In genomic region chr13:44373247-44373600, GRCh38 we compare ENCODE assay signal across 10 cellular contexts. TPM values are rescaled to one million over a fixed set of nuclear protein-coding genes. Genes with fewer than 3 reads are reported as not detected.
DNase-seq lines count a peak whose midpoint lies in the region; ATAC-seq and TF ChIP-seq lines count a peak whose summit lies in the region.
"Had no signal": no experiment of that assay in that cellular context is flagged by ENCODE, and none has a peak within 500 bp of the region (broad histone marks: within the 10 kb centered on the region; RNA-seq: fewer than 3 reads in every experiment).

No MANE protein-coding gene starts in this region.

- peak overlapping the region; percentile 73 for H3K27ac Mint-ChIP-seq in Caco-2 (ENCODE audit: unreplicated experiment)
- no peak overlapping the region for H3K27ac Mint-ChIP-seq in activated CD4-positive, alpha-beta T cell treated with anti-CD3 and anti-CD28 coated beads for 36 hours
- H3K27ac Mint-ChIP-seq: activated naive CD4-positive, alpha-beta T cell treated with anti-CD3 and anti-CD28 coated beads for 36 hours had no signal

- H3K27me3 Mint-ChIP-seq in Caco-2 (ENCODE audit: insufficient read depth, unreplicated experiment), result no peaks in the 10 kb centered on the region
- peaks cover 30% of the 10 kb centered on the region for H3K27me3 Mint-ChIP-seq in activated CD4-positive, alpha-beta T cell treated with anti-CD3 and anti-CD28 coated beads for 36 hours

- ATAC-seq in gastrocnemius medialis (peak; percentile 16 to 24), HG03108 (IDR thresholded peaks at IDR 0.05; ENCODE audit: unreplicated experiment) (no peak)
- ATAC-seq in activated CD4-positive, alpha-beta T cell treated with anti-CD3 and anti-CD28 coated beads for 36 hours, result no peak

- H3K4me1 ChIP-seq in Caco-2 (peaks cover 51% of the 10 kb centered on the region), iPS-15b (ENCODE audit: control insufficient read depth, insufficient read depth, low read length) (peaks cover 2% of the 10 kb centered on the region), gastrocnemius medialis (peaks cover 5 to 7% of the 10 kb centered on the region in 2 donors)

- H3K27me3 ChIP-seq in Caco-2 (replicated peaks; ENCODE audit: control insufficient read depth, insufficient read depth, low read length) (no peaks in the 10 kb centered on the region), iPS-15b (ENCODE audit: control insufficient read depth, insufficient read depth, low read length) (peaks cover 3% of the 10 kb centered on the region), gastrocnemius medialis (peaks cover 0 to 11% (median 0%) of the 10 kb centered on the region in 3 donors)

- H3K4me1 Mint-ChIP-seq in Caco-2 (ENCODE audit: low read depth, unreplicated experiment), result peaks cover 32% of the 10 kb centered on the region
- peaks cover 10% of the 10 kb centered on the region for H3K4me1 Mint-ChIP-seq in activated CD4-positive, alpha-beta T cell treated with anti-CD3 and anti-CD28 coated beads for 36 hours

- H3K9me3 ChIP-seq in Caco-2, result no peaks in the 10 kb centered on the region; the same call in 1 of the 2 replicates
- H3K9me3 ChIP-seq in iPS-15b (ENCODE audit: control insufficient read depth, insufficient read depth, low read length), result no peaks in the 10 kb centered on the region
- no peaks in the 10 kb centered on the region for H3K9me3 ChIP-seq in gastrocnemius medialis

- intact Hi-C loops in Caco-2 (cut with micrococcal nuclease; ENCODE audit: unreplicated experiment) (no loop called here), gastrocnemius medialis (cut with DNase I; ENCODE audit: low total_unique reads) (no loop called here)
- intact Hi-C loops in activated CD4-positive, alpha-beta T cell treated with anti-CD3 and anti-CD28 coated beads for 36 hours (cut with DNase I, micrococcal nuclease), result loop anchor here in 1 of 2 experiments (10.0 kb wide), 1 partner anchor 178 kb away; no protein-coding TSS in a partner anchor

- no peak overlapping the region for H3K9ac ChIP-seq in iPS-15b (ENCODE audit: low read depth, low read length)

- CTCF ChIA-PET in Caco-2 (lab: Charles Lee), result no interaction called here
- CTCF ChIA-PET in activated CD4-positive, alpha-beta T cell treated with anti-CD3 and anti-CD28 coated beads for 36 hours (lab: Charles Lee), result interaction anchor here (0.7 kb wide), 1 partner anchor 136 kb away, joined by 6 read pairs; no protein-coding TSS in a partner anchor

- no peak for DNase-seq in Caco-2
- DNase-seq in caudate nucleus (lab: John Stamatoyannopoulos, UW), result peak in 4 of 61 donors; percentile 22 to 67 (median 40)
- DNase-seq in gastrocnemius medialis, result no peak
- no peak for DNase-seq in NCI-H345 treated with DMSO at 0.1 percent for 48 hours (lab: John Stamatoyannopoulos, UW; ENCODE audit: unreplicated experiment)
- DNase-seq in CD1c-positive myeloid dendritic cell (ENCODE audit: extremely low spot score), result no peak
- DNase-seq in activated CD4-positive, alpha-beta T cell treated with anti-CD3 and anti-CD28 coated beads for 36 hours, result no peak
- DNase-seq: activated naive CD4-positive, alpha-beta T cell treated with anti-CD3 and anti-CD28 coated beads for 36 hours had no signal

- H3K36me3 ChIP-seq in Caco-2 (ENCODE audit: control insufficient read depth, insufficient read depth, low read length) (no peaks in the 10 kb centered on the region), iPS-15b (ENCODE audit: control insufficient read depth, insufficient read depth, low read length) (no peaks in the 10 kb centered on the region), gastrocnemius medialis (no peaks in the 10 kb centered on the region)

- no peaks in the 10 kb centered on the region for H3K9me3 Mint-ChIP-seq in Caco-2 (ENCODE audit: unreplicated experiment)
- H3K9me3 Mint-ChIP-seq in activated CD4-positive, alpha-beta T cell treated with anti-CD3 and anti-CD28 coated beads for 36 hours (ENCODE audit: low read depth), result no peaks in the 10 kb centered on the region
- H3K9me3 Mint-ChIP-seq: activated naive CD4-positive, alpha-beta T cell treated with anti-CD3 and anti-CD28 coated beads for 36 hours had no signal

- H3K4me3 ChIP-seq in Caco-2 (ENCODE audit: low read depth, low read length), result no peak overlapping the region
- H3K4me3 ChIP-seq in iPS-15b (ENCODE audit: low read depth, low read length), result peak overlapping the region; percentile 72
- H3K4me3 ChIP-seq in gastrocnemius medialis, result peak overlapping the region; percentile 60 to 87 (median 64)

- BruUV-seq in Caco-2 (replicated peaks; lab: Mats Ljungman, UMichigan), result no TSS peak

- H3K36me3 Mint-ChIP-seq in Caco-2 (ENCODE audit: insufficient read depth, unreplicated experiment), result no peaks in the 10 kb centered on the region
- no peaks in the 10 kb centered on the region for H3K36me3 Mint-ChIP-seq in activated CD4-positive, alpha-beta T cell treated with anti-CD3 and anti-CD28 coated beads for 36 hours (ENCODE audit: low read depth)

- POLR2A ChIA-PET in Caco-2 (lab: Charles Lee), result no interaction called here
- POLR2A ChIA-PET in activated CD4-positive, alpha-beta T cell treated with anti-CD3 and anti-CD28 coated beads for 36 hours (lab: Charles Lee), result no interaction called here

- H3K27ac ChIP-seq in caudate nucleus (ENCODE audit: low read depth, low read length) (peak overlapping the region; percentile 91), gastrocnemius medialis (no peak overlapping the region)

- TF ChIP-seq POLR2A in gastrocnemius medialis (IDR thresholded peaks at IDR 0.05), result no peak

- no peak overlapping the region for H3K4me3 Mint-ChIP-seq in Caco-2 (ENCODE audit: unreplicated experiment)
- H3K4me3 Mint-ChIP-seq in activated CD4-positive, alpha-beta T cell treated with anti-CD3 and anti-CD28 coated beads for 36 hours, result no peak overlapping the region

- in situ Hi-C loops in gastrocnemius medialis (cut with MboI; ENCODE audit: low sequenced_read_pairs in 4 of 4), result no loop called here

- TF ChIP-seq CTCF in Caco-2 (IDR thresholded peaks at IDR 0.05; ENCODE audit: insufficient read depth in 1 of 2, low read depth in 1 of 2, low read length in 1 of 2, severe bottlenecking in 1 of 2, unreplicated experiment in 1 of 2) (no peak), gastrocnemius medialis (IDR thresholded peaks at IDR 0.05 in 4 of 5, conservative IDR thresholded peaks at IDR 0.05 in 1 of 5) (no peak)

RNA-seq across cellular contexts. Expression of gene SERP2, which starts 0.4 kb away (rescaled TPM):
- not detected in 2 replicates for total RNA-seq in Caco-2 (2022)
- total RNA-seq in gastrocnemius medialis, result 1 to 10 TPM in 3 of 4 donors, under 1 TPM in 1; 0.76 to 3.7 (median 1.7) TPM
- under 1 TPM; 0.63 to 0.98 TPM for total RNA-seq in activated CD4-positive, alpha-beta T cell treated with anti-CD3 and anti-CD28 coated beads for 36 hours
- total RNA-seq: T-helper 2 cell treated with Interferon-gamma antibody and Interleukin-4, amounts not matched to agents 100 ng/mL and 5 ng/mL, for 36 hours had no signal

Comparison
In these comparisons a context has a peak if more than half of its experiments do, and no peak if none do; other contexts are left out.
1. ATAC-seq: peak in gastrocnemius medialis (2 of 2); none in activated CD4-positive, alpha-beta T cell treated with anti-CD3 and anti-CD28 coated beads for 36 hours (single experiment) and HG03108 (single experiment).